3 cellular contexts compared by ENCODE assay signal in genomic region chr13:92695827-92696226, GRCh38.
DNase-seq lines count a peak whose midpoint lies in the region; ATAC-seq, FAIRE-seq and TF ChIP-seq lines count a peak whose summit lies in the region.
"Not testable (repeated sequence)": the region's sequence is repeated elsewhere in the genome, so short reads cannot be mapped to it uniquely, and the experiment has no call there.

No MANE protein-coding gene starts in this region.

- not testable (repeated sequence) for H3K9me1 ChIP-seq in K562 (ENCODE audit: control insufficient read depth, insufficient read depth, low read length)

- TF ChIP-seq POLR2A in K562 (conservative IDR thresholded peaks at IDR 0.05), result not testable (repeated sequence)

- TF ChIP-seq RAD21 in K562 (CRISPR knock-in tag; conservative IDR thresholded peaks at IDR 0.05 in 1 of 2, IDR thresholded peaks at IDR 0.05 in 1 of 2), result not testable (repeated sequence)

- intact Hi-C loops in K562 (cut with micrococcal nuclease), result loop anchor here (10.0 kb wide), 1 partner anchor 1831 kb away; no protein-coding TSS in a partner anchor
- intact Hi-C loops in kidney (cut with DNase I), result not testable (repeated sequence)

- H3K4me1 ChIP-seq in HEK293 (ENCODE audit: control insufficient read depth, insufficient read depth, low read length); K562 (replicated peaks in 1 of 2; ENCODE audit: control insufficient read depth in 2 of 2, insufficient read depth in 2 of 2, low read length in 2 of 2); kidney (ENCODE audit: control insufficient read depth in 1 of 2, insufficient read depth in 1 of 2, low read depth in 1 of 2, low read length in 2 of 2): not testable (repeated sequence)

- WGBS in K562 (ENCODE audit: insufficient coverage, low coverage, missing lambda C conversion rate), result under 1% methylated on average over 4 of the region's 4 CpGs

- H3K27me3 ChIP-seq in K562 (ENCODE audit: control insufficient read depth in 2 of 2, insufficient read depth in 2 of 2, low read length in 2 of 2), result not testable (repeated sequence)

- H4K20me1 ChIP-seq in K562 (replicated peaks; ENCODE audit: control insufficient read depth, insufficient read depth, low read length), result not testable (repeated sequence)

- H3K4me3 ChIP-seq in HEK293 (ENCODE audit: low read depth, low read length); K562; kidney (ENCODE audit: low read length in 2 of 2): not testable (repeated sequence)

- H3K4me2 ChIP-seq in K562 (ENCODE audit: insufficient read depth, low read length), result not testable (repeated sequence)

- not testable (repeated sequence) for H3K36me3 ChIP-seq in HEK293 (ENCODE audit: control insufficient read depth in 2 of 2, insufficient read depth in 1 of 2, low read length in 2 of 2); K562 (ENCODE audit: control insufficient read depth, insufficient read depth, low read length); kidney (ENCODE audit: control insufficient read depth in 1 of 2, insufficient read depth in 2 of 2, low read length in 2 of 2)

- CTCF ChIA-PET in HEK293 (lab: Yijun Ruan, JAX), result not testable (repeated sequence)
- CTCF ChIA-PET in K562 (lab: Yijun Ruan, JAX; ENCODE audit: low intra/inter-chr PET ratio), result interaction anchor here (0.6 kb wide), 1 partner anchor 15 kb away, joined by 4 read pairs; no protein-coding TSS in a partner anchor

- not testable (repeated sequence) for H2AFZ ChIP-seq in K562 (ENCODE audit: low read depth, low read length)

- TF ChIP-seq CTCF in HEK293 (tag by site-specific recombination; IDR thresholded peaks at IDR 0.05); K562 (IDR thresholded peaks at IDR 0.05 in 2 of 3, conservative IDR thresholded peaks at IDR 0.05 in 1 of 3; ENCODE audit: insufficient read depth in 2 of 3, low read depth in 1 of 3, low read length in 3 of 3); kidney (IDR thresholded peaks at IDR 0.05; ENCODE audit: borderline replicate concordance, extremely low read depth, insufficient read depth): not testable (repeated sequence)

- not testable (repeated sequence) for BruUV-seq in K562 (replicated peaks; lab: Mats Ljungman, UMichigan)

- DNase-seq in K562 (ENCODE audit: extremely low read depth in 1 of 4, low spot score in 3 of 4), result not testable (repeated sequence)
- DNase-seq in kidney, result peak; percentile 25

- in situ Hi-C loops in K562 (cut with MboI), result loop anchor here (25.0 kb wide), 1 partner anchor 1684 kb away; no protein-coding TSS in a partner anchor

- H3K27ac ChIP-seq in HEK293 (ENCODE audit: extremely low read depth, low read depth, low read length); K562 (ENCODE audit: extremely low read depth, low read depth, low read length); kidney (ENCODE audit: low read depth in 2 of 2, low read length in 2 of 2): not testable (repeated sequence)

- not testable (repeated sequence) for H3K79me2 ChIP-seq in K562 (ENCODE audit: control insufficient read depth, insufficient read depth, low read length)

- ATAC-seq in K562, result not testable (repeated sequence)

- POLR2A ChIA-PET in HEK293 (lab: Yijun Ruan, JAX); K562 (lab: Yijun Ruan, JAX): not testable (repeated sequence)

- TF ChIP-seq EP300 in K562 (IDR thresholded peaks at IDR 0.05; ENCODE audit: low read length), result not testable (repeated sequence)

- FAIRE-seq in K562 (lab: Jason Lieb, UNC); kidney (lab: Jason Lieb, UNC): not testable (repeated sequence)

- H3K9me3 ChIP-seq in HEK293 (ENCODE audit: control insufficient read depth, insufficient read depth, low read depth, low read length); K562 (replicated peaks; ENCODE audit: control insufficient read depth, insufficient read depth, low read depth, low read length); kidney (ENCODE audit: control insufficient read depth in 1 of 2, low read length in 2 of 2): not testable (repeated sequence)

- H3K9ac ChIP-seq in K562 (ENCODE audit: insufficient read depth in 1 of 2, low read depth in 2 of 2, low read length in 2 of 2); kidney (ENCODE audit: low read length in 2 of 2): not testable (repeated sequence)

TF ChIP-seq in HEK293, 187 proteins besides CTCF, POLR2A, EP300 and RAD21:
- TF ChIP-seq ZNF146 (tag by site-specific recombination; IDR thresholded peaks at IDR 0.05) (peak; percentile 53), ZNF280D (tag by site-specific recombination; IDR thresholded peaks at IDR 0.05) (0 out of 2 replicates have a peak, but pooled peaks have one; percentile 29)

TF ChIP-seq in K562, 482 proteins besides CTCF, POLR2A, EP300 and RAD21:
- TF ChIP-seq RBM25 (IDR thresholded peaks at IDR 0.05; ENCODE audit: low read depth, low read length, severe bottlenecking), result peak; percentile 43
- TF ChIP-seq KDM1A (IDR thresholded peaks at IDR 0.05), result peak in 1 of 2 experiments; percentile 28; a peak in 1 of 4 replicates
- peak; percentile 38; the same call in 1 of the 2 replicates for TF ChIP-seq CBX1 (IDR thresholded peaks at IDR 0.05; ENCODE audit: low read depth)
- peak; percentile 33 for TF ChIP-seq SAP30 (IDR thresholded peaks at IDR 0.05; ENCODE audit: borderline replicate concordance, insufficient read depth, low read depth, low read length, poor library complexity, severe bottlenecking)
- TF ChIP-seq ZNF146 (CRISPR knock-in tag; IDR thresholded peaks at IDR 0.05; ENCODE audit: unreplicated experiment), result peak; percentile 82
- peak; percentile 66 for TF ChIP-seq BCOR (IDR thresholded peaks at IDR 0.05)
- TF ChIP-seq ZFX (CRISPR knock-in tag; IDR thresholded peaks at IDR 0.05), result 0 out of 2 replicates have a peak, but pooled peaks have one; percentile 13
- peak; percentile 31; the same call in 1 of the 2 replicates for TF ChIP-seq ZFP91 (CRISPR knock-in tag; IDR thresholded peaks at IDR 0.05)
TF ChIP-seq in K562: peak in this region for 8; not testable (repeated sequence) for 474.
